ENCODE assay signal across 16 cellular contexts in genomic region chr17:3943240-3943891, GRCh38. TPM values are rescaled to one million over a fixed set of nuclear protein-coding genes. Genes with fewer than 3 reads are reported as not detected.
"Had no signal": no experiment of that assay in that cellular context is flagged by ENCODE, and none has a peak within 500 bp of the region (broad histone marks: within the 10 kb centered on the region; RNA-seq: fewer than 3 reads in every experiment).

No MANE protein-coding gene starts in this region.

- H3K27ac Mint-ChIP-seq: activated CD4-positive, alpha-beta memory T cell treated with anti-CD3 and anti-CD28 coated beads, Interleukin-2, amount 10 ng/mL, durations not matched to agents 7 days and 5 days had no signal

- H3K27me3 ChIP-seq: gastrocnemius medialis, sigmoid colon had no signal

- ATAC-seq: gastrocnemius medialis, natural killer cell, WTC11 had no signal

- H3K27ac ChIP-seq: gastrocnemius medialis, prostate gland had no signal

- H3K9me3 ChIP-seq: gastrocnemius medialis, prostate gland, sigmoid colon had no signal

- H3K4me3 Mint-ChIP-seq: activated CD4-positive, alpha-beta memory T cell treated with anti-CD3 and anti-CD28 coated beads, Interleukin-2, amount 10 ng/mL, durations not matched to agents 7 days and 5 days; activated naive CD8-positive, alpha-beta T cell treated with anti-CD3 and anti-CD28 coated beads, Interleukin-2, amount 10 ng/mL, durations not matched to agents 7 days and 5 days; natural killer cell had no signal

- H3K36me3 ChIP-seq: gastrocnemius medialis, prostate gland, sigmoid colon had no signal

- H3K4me1 ChIP-seq: prostate gland had no signal

- H3K4me3 ChIP-seq: prostate gland had no signal

- DNase-seq: activated CD4-positive, alpha-beta memory T cell treated with anti-CD3 and anti-CD28 coated beads, Interleukin-2, amount 10 ng/mL, durations not matched to agents 7 days and 5 days; activated CD4-positive, alpha-beta T cell treated with anti-CD3 and anti-CD28 coated beads for 4 hours; activated gamma-delta T cell treated with Interleukin-2 at 50 U/mL for 16 hours; activated naive CD8-positive, alpha-beta T cell treated with anti-CD3 and anti-CD28 coated beads, Interleukin-2, amount 10 ng/mL, durations not matched to agents 7 days and 5 days; activated T-cell treated with anti-CD3 and anti-CD28 coated beads, Interleukin-2, amount 50 U/mL, for 48 hours; cerebellar nuclear complex; effector CD8-positive, alpha-beta T cell; gastrocnemius medialis; mammary epithelial cell; natural killer cell; sigmoid colon; stimulated activated CD4-positive, alpha-beta T cell treated with anti-CD3 and anti-CD28 coated beads, Interleukin-1b, Interleukin-23, amount 100 ng/mL, for 48 hours; T-helper 2 cell had no signal

- H3K27me3 Mint-ChIP-seq: activated CD4-positive, alpha-beta memory T cell treated with anti-CD3 and anti-CD28 coated beads, Interleukin-2, amount 10 ng/mL, durations not matched to agents 7 days and 5 days; activated naive CD8-positive, alpha-beta T cell treated with anti-CD3 and anti-CD28 coated beads, Interleukin-2, amount 10 ng/mL, durations not matched to agents 7 days and 5 days had no signal

- H3K9me3 Mint-ChIP-seq: activated CD4-positive, alpha-beta memory T cell treated with anti-CD3 and anti-CD28 coated beads, Interleukin-2, amount 10 ng/mL, durations not matched to agents 7 days and 5 days; activated naive CD8-positive, alpha-beta T cell treated with anti-CD3 and anti-CD28 coated beads, Interleukin-2, amount 10 ng/mL, durations not matched to agents 7 days and 5 days; natural killer cell; WTC11 had no signal

- H3K36me3 Mint-ChIP-seq: natural killer cell had no signal

RNA-seq across cellular contexts. Expression of gene P2RX1, which starts 27.1 kb away (rescaled TPM):
- total RNA-seq: mammary epithelial cell, osteoblast had no signal
